ENCODE assay signal across 8 cellular contexts in the genomic region with DNA sequence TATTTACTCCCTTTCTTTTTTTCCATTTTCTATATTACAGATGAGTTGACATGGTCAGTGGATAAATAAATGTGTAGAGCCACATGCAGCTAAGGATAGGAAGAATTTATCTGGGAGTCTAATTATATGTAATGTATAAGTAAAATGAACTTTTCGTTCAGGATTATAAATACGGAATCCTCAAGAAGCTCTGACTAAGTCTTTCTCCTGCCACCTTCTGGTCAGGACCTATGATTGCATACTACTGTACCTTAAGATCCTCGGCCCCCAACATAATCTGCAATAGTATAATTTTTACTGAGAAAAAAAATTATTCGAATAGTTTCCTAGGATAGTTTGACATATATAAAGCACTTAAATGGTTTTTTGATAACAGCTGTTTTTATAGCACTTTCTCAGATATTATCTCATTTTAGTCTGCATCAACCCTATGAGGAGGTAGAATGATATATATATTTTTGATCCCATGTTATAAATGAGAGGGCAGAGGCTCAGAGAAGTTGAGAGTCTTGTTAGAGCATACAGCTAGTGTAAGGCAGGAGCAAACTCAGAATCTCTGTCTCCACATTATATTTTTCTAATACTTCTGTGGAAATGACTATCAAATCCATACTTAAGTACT. TPM values are rescaled to one million over a fixed set of nuclear protein-coding genes. Genes with fewer than 3 reads are reported as not detected.
DNase-seq lines count a peak whose midpoint lies in the region; ATAC-seq and TF ChIP-seq lines count a peak whose summit lies in the region.

No MANE protein-coding gene starts in this region.

- H2BK12ac ChIP-seq in mesenchymal stem cell (ENCODE audit: low read length in 2 of 2): no peak overlapping the region

- H2BK15ac ChIP-seq in mesenchymal stem cell (ENCODE audit: low read depth, poor library complexity, severe bottlenecking): no peak overlapping the region

- no peak overlapping the region for H4K91ac ChIP-seq in mesenchymal stem cell (ENCODE audit: low read length)

- H3K27ac ChIP-seq in OCI-LY3 (ENCODE audit: low read length) (no peak overlapping the region), mesenchymal stem cell (ENCODE audit: low read length, poor library complexity, severe bottlenecking) (no peak overlapping the region)

- DNase-seq in DMS114 treated with DMSO at 0.1 percent for 48 hours (lab: John Stamatoyannopoulos, UW; ENCODE audit: unreplicated experiment): peak; percentile 18
- peak; percentile 12 to 66 for DNase-seq in dermis microvascular lymphatic vessel endothelial cell (ENCODE audit: low read depth in 2 of 2)
- DNase-seq in mesenchymal stem cell: peak; percentile 59
- no peak for DNase-seq in sciatic nerve (ENCODE audit: low spot score)
- DNase-seq in stimulated activated CD4-positive, alpha-beta T cell treated with anti-CD3 and anti-CD28 coated beads, Interleukin-2, amount 100 ng/mL, for 24 hours: no peak

- intact Hi-C loops in sciatic nerve (cut with DNase I): no loop called here

- peaks cover 4% of the 10 kb centered on the region for H3K36me3 ChIP-seq in OCI-LY3 (replicated peaks; ENCODE audit: low read depth, low read length)
- H3K36me3 ChIP-seq in mesenchymal stem cell (ENCODE audit: control insufficient read depth in 1 of 2, insufficient read depth in 2 of 2, low read depth in 1 of 2, low read length in 2 of 2): peaks cover 0 to 37% of the 10 kb centered on the region in 2 experiments

- H3K4me1 ChIP-seq in OCI-LY3 (ENCODE audit: low read length) (peaks cover 11% of the 10 kb centered on the region), mesenchymal stem cell (ENCODE audit: control insufficient read depth, insufficient read depth, low read depth, low read length) (no peaks in the 10 kb centered on the region)

- H3K27me3 ChIP-seq in OCI-LY3 (ENCODE audit: low read depth, low read length) (no peaks in the 10 kb centered on the region), mesenchymal stem cell (ENCODE audit: control insufficient read depth in 1 of 2, insufficient read depth in 1 of 2, low read length in 2 of 2) (no peaks in the 10 kb centered on the region)

- no peaks in the 10 kb centered on the region for H3K79me2 ChIP-seq in OCI-LY3 (ENCODE audit: low read length)

- H3K14ac ChIP-seq in mesenchymal stem cell (ENCODE audit: low read length in 2 of 2): no peak overlapping the region

- H3K18ac ChIP-seq in mesenchymal stem cell (ENCODE audit: low read depth in 1 of 2, low read length in 2 of 2): no peak overlapping the region

- H2BK120ac ChIP-seq in mesenchymal stem cell (ENCODE audit: low read depth, low read length): no peak overlapping the region

- peak; percentile 77 for ATAC-seq in GM18861 (IDR thresholded peaks at IDR 0.05; ENCODE audit: unreplicated experiment)
- peak; percentile 71 for ATAC-seq in HG03108 (IDR thresholded peaks at IDR 0.05; ENCODE audit: unreplicated experiment)
- ATAC-seq in sciatic nerve: no peak

- peak overlapping the region; percentile 60 for H3K4me2 ChIP-seq in OCI-LY3 (ENCODE audit: low read length)
- H3K4me2 ChIP-seq in mesenchymal stem cell (ENCODE audit: low read length, poor library complexity, severe bottlenecking): no peak overlapping the region

- H2BK5ac ChIP-seq in mesenchymal stem cell (ENCODE audit: low read depth, low read length, poor library complexity, severe bottlenecking): no peak overlapping the region

- H3K9me3 ChIP-seq in OCI-LY3 (ENCODE audit: insufficient read depth, low read length) (no peaks in the 10 kb centered on the region), mesenchymal stem cell (ENCODE audit: control insufficient read depth, low read length) (no peaks in the 10 kb centered on the region)

- H2AK5ac ChIP-seq in mesenchymal stem cell (ENCODE audit: low read length, severe bottlenecking): no peak overlapping the region

- WGBS in mesenchymal stem cell: no CpG with 5 or more reads among the region's 4 CpGs

- H4K8ac ChIP-seq in mesenchymal stem cell (ENCODE audit: low read length): no peak overlapping the region

- H3K9ac ChIP-seq in OCI-LY3 (ENCODE audit: low read length): 0 out of 2 replicates have a peak overlapping the region, but pooled peaks have one; percentile 3
- no peak overlapping the region for H3K9ac ChIP-seq in mesenchymal stem cell (ENCODE audit: low read length)

- no peaks in the 10 kb centered on the region for H3K79me1 ChIP-seq in mesenchymal stem cell (replicated peaks; ENCODE audit: low read length, poor library complexity, severe bottlenecking)

- no peaks in the 10 kb centered on the region for H4K20me1 ChIP-seq in OCI-LY3 (ENCODE audit: insufficient read depth, low read length)

- H3K23ac ChIP-seq in mesenchymal stem cell (ENCODE audit: low read length in 2 of 2): no peak overlapping the region

- H2AFZ ChIP-seq in OCI-LY3 (ENCODE audit: low read depth, low read length) (no peak overlapping the region), mesenchymal stem cell (ENCODE audit: low read depth, low read length) (no peak overlapping the region)

- H3K4me3 ChIP-seq in OCI-LY3 (ENCODE audit: low read length) (peak overlapping the region; percentile 40), mesenchymal stem cell (ENCODE audit: insufficient read depth in 1 of 2, low read depth in 1 of 2, low read length in 2 of 2) (no peak overlapping the region)

- H3K4ac ChIP-seq in mesenchymal stem cell (ENCODE audit: low read depth in 1 of 2, low read length in 2 of 2): no peak overlapping the region

- TF ChIP-seq CTCF in OCI-LY3 (IDR thresholded peaks at IDR 0.05; ENCODE audit: low read depth, low read length): peak; percentile 93

RNA-seq across cellular contexts. Expression of a gene that starts 36.1 kb away (rescaled TPM):
- total RNA-seq in dermis microvascular lymphatic vessel endothelial cell (45.9 and 52.2 TPM in 2 replicates), sciatic nerve (37.2 TPM)
- 75.0 TPM for polyA plus RNA-seq in mesenchymal stem cell (2013, experiment 1 of 2)
- polyA plus RNA-seq in mesenchymal stem cell (2013, experiment 2 of 2): 75.8 TPM

RNA-seq across cellular contexts. Expression of a gene that starts 56.6 kb away (rescaled TPM):
- total RNA-seq in dermis microvascular lymphatic vessel endothelial cell: 1.7 and 1.8 TPM in 2 replicates
- polyA plus RNA-seq in mesenchymal stem cell (2013, experiment 1 of 2): 10.6 TPM
- polyA plus RNA-seq in mesenchymal stem cell (2013, experiment 2 of 2): 11.0 TPM
- 10.7 TPM for total RNA-seq in sciatic nerve

Comparison
In these comparisons a context has a peak if more than half of its experiments do, and no peak if none do; other contexts are left out.
1. DNase-seq: peak in DMS114 treated with DMSO at 0.1 percent for 48 hours (single experiment), dermis microvascular lymphatic vessel endothelial cell (2 of 2) and mesenchymal stem cell (single experiment); none in sciatic nerve (single experiment) and stimulated activated CD4-positive, alpha-beta T cell treated with anti-CD3 and anti-CD28 coated beads, Interleukin-2, amount 100 ng/mL, for 24 hours (0 of 2).